12 cellular contexts compared by ENCODE assay signal in the genomic region with DNA sequence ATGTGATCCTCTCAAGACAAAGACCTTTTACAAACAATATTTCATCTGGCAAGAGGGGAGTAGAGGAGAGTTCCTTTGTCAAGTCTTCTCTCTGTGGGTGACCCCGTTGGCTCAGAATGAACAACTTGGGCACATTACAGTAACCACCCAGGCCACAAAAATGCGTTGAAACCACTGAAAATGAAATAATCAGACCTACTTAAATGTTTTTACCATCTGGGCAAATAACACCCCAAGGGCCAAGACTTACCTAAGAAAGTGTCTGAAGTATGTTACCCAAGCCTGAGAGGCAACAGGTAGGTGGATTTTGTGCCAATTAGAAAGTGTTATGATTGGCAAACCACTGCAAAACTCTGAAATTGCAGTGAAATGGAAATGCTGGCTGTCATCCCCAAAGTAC. TPM values are rescaled to one million over a fixed set of nuclear protein-coding genes. Genes with fewer than 3 reads are reported as not detected.
DNase-seq lines count a peak whose midpoint lies in the region; ATAC-seq and TF ChIP-seq lines count a peak whose summit lies in the region.
"Had no signal": no experiment of that assay in that cellular context is flagged by ENCODE, and none has a peak within 500 bp of the region (broad histone marks: within the 10 kb centered on the region; RNA-seq: fewer than 3 reads in every experiment).

No MANE protein-coding gene starts in this region.

- no peaks in the 10 kb centered on the region for H3K27me3 ChIP-seq in vagina
- H3K27me3 ChIP-seq: suprapubic skin had no signal

- H3K4me3 ChIP-seq in vagina: peak overlapping the region in 1 of 2 donors; percentile 14
- H3K4me3 ChIP-seq: suprapubic skin had no signal

- TF ChIP-seq POLR2A in vagina (IDR thresholded peaks at IDR 0.05): no peak

- H3K9me3 Mint-ChIP-seq in activated T-cell treated with anti-CD3 and anti-CD28 coated beads, Interleukin-2, amount 50 U/mL, for 72 hours: no peaks in the 10 kb centered on the region
- no peaks in the 10 kb centered on the region for H3K9me3 Mint-ChIP-seq in immature natural killer cell

- H3K4me1 ChIP-seq in vagina: no peaks in the 10 kb centered on the region
- H3K4me1 ChIP-seq: suprapubic skin had no signal

- peak overlapping the region; percentile 1 for H3K27ac ChIP-seq in vagina
- H3K27ac ChIP-seq: suprapubic skin had no signal

- H3K4me3 Mint-ChIP-seq in activated T-cell treated with anti-CD3 and anti-CD28 coated beads, Interleukin-2, amount 50 U/mL, for 72 hours: peak overlapping the region; percentile 92 to 99
- peak overlapping the region; percentile 92 to 99 (median 99) for H3K4me3 Mint-ChIP-seq in immature natural killer cell
- H3K4me3 Mint-ChIP-seq: nephron had no signal

- peak overlapping the region; percentile 99 for H3K27ac Mint-ChIP-seq in activated T-cell treated with anti-CD3 and anti-CD28 coated beads, Interleukin-2, amount 50 U/mL, for 72 hours
- H3K27ac Mint-ChIP-seq in immature natural killer cell: peak overlapping the region; percentile 86 to 98 (median 98)
- H3K27ac Mint-ChIP-seq: nephron had no signal

- no peaks in the 10 kb centered on the region for H3K27me3 Mint-ChIP-seq in activated T-cell treated with anti-CD3 and anti-CD28 coated beads, Interleukin-2, amount 50 U/mL, for 72 hours (ENCODE audit: low read depth)
- peaks cover 5 to 9% (median 6%) of the 10 kb centered on the region in 3 donors for H3K27me3 Mint-ChIP-seq in immature natural killer cell (ENCODE audit: low read depth in 3 of 3)

- no peak for TF ChIP-seq CTCF in vagina (IDR thresholded peaks at IDR 0.05)

- ATAC-seq in activated T-cell treated with anti-CD3 and anti-CD28 coated beads, Interleukin-2, amount 50 U/mL, for 72 hours (replicated peaks in 1 of 2): peak; percentile 30 to 54
- ATAC-seq in GM18502 (IDR thresholded peaks at IDR 0.05; ENCODE audit: poor library complexity, unreplicated experiment) (no peak), GM21723 (IDR thresholded peaks at IDR 0.05; ENCODE audit: unreplicated experiment) (no peak)

- no peaks in the 10 kb centered on the region for H3K36me3 ChIP-seq in vagina

- peaks cover 0 to 4% of the 10 kb centered on the region in 2 donors for H3K36me3 Mint-ChIP-seq in activated T-cell treated with anti-CD3 and anti-CD28 coated beads, Interleukin-2, amount 50 U/mL, for 72 hours (ENCODE audit: insufficient read depth in 2 of 2)
- H3K36me3 Mint-ChIP-seq in immature natural killer cell: peaks cover 13 to 22% (median 20%) of the 10 kb centered on the region in 3 donors

- H3K4me1 Mint-ChIP-seq in activated T-cell treated with anti-CD3 and anti-CD28 coated beads, Interleukin-2, amount 50 U/mL, for 72 hours (ENCODE audit: low read depth): peaks cover 98% of the 10 kb centered on the region
- peaks cover 94 to 99% of the 10 kb centered on the region in 2 donors for H3K4me1 Mint-ChIP-seq in immature natural killer cell

- H3K9me3 ChIP-seq in vagina: no peaks in the 10 kb centered on the region
- H3K9me3 ChIP-seq: suprapubic skin had no signal

- peak; percentile 52 for DNase-seq in stimulated activated CD4-positive, alpha-beta T cell treated with anti-CD3 and anti-CD28 coated beads, Interleukin-1b, Interleukin-23, amount 100 ng/mL, for 48 hours
- DNase-seq in stimulated activated CD4-positive, alpha-beta T cell treated with anti-CD3 and anti-CD28 coated beads, Interleukin-4, amount 100 ng/mL, for 1 hour: no peak
- peak; percentile 67 to 74 for DNase-seq in activated T-cell treated with anti-CD3 and anti-CD28 coated beads, Interleukin-2, amount 50 U/mL, for 72 hours
- DNase-seq in immature natural killer cell: peak in 2 of 3 donors; percentile 26 to 33
- no peak for DNase-seq in vagina (ENCODE audit: extremely low spot score in 2 of 2)
- no peak for DNase-seq in DMS79 treated with DMSO at 0.1 percent for 48 hours (lab: John Stamatoyannopoulos, UW)
- DNase-seq: activated effector memory CD4-positive, alpha-beta T cell treated with anti-CD3 and anti-CD28 coated beads, Interleukin-2, amount 50 U/mL, for 16 hours; NCI-H1105 treated with DMSO at 0.1 percent for 48 hours had no signal

- intact Hi-C loops in vagina (cut with DNase I): no loop called here

RNA-seq across cellular contexts. Expression of a gene that starts 1.3 kb away (rescaled TPM):
- total RNA-seq in activated T-cell treated with anti-CD3 and anti-CD28 coated beads, Interleukin-2, amount 50 U/mL, for 72 hours: 10 to 100 TPM; 38.1 to 55.4 TPM
- polyA plus RNA-seq in immature natural killer cell: 100 to 1,000 TPM in 2 of 3 donors, 10 to 100 TPM in 1; 97.4 to 158 (median 112) TPM
- 50.3 TPM for total RNA-seq in vagina

Comparison
In these comparisons a context has a peak if more than half of its experiments do, and no peak if none do; other contexts are left out.
1. DNase-seq: peak in stimulated activated CD4-positive, alpha-beta T cell treated with anti-CD3 and anti-CD28 coated beads, Interleukin-1b, Interleukin-23, amount 100 ng/mL, for 48 hours (single experiment), activated T-cell treated with anti-CD3 and anti-CD28 coated beads, Interleukin-2, amount 50 U/mL, for 72 hours (2 of 2) and immature natural killer cell (2 of 3); none in stimulated activated CD4-positive, alpha-beta T cell treated with anti-CD3 and anti-CD28 coated beads, Interleukin-4, amount 100 ng/mL, for 1 hour (single experiment), vagina (0 of 2) and DMS79 treated with DMSO at 0.1 percent for 48 hours (single experiment).
2. ATAC-seq: peak in activated T-cell treated with anti-CD3 and anti-CD28 coated beads, Interleukin-2, amount 50 U/mL, for 72 hours (2 of 2); none in GM18502 (single experiment) and GM21723 (single experiment).